In the genomic region with DNA sequence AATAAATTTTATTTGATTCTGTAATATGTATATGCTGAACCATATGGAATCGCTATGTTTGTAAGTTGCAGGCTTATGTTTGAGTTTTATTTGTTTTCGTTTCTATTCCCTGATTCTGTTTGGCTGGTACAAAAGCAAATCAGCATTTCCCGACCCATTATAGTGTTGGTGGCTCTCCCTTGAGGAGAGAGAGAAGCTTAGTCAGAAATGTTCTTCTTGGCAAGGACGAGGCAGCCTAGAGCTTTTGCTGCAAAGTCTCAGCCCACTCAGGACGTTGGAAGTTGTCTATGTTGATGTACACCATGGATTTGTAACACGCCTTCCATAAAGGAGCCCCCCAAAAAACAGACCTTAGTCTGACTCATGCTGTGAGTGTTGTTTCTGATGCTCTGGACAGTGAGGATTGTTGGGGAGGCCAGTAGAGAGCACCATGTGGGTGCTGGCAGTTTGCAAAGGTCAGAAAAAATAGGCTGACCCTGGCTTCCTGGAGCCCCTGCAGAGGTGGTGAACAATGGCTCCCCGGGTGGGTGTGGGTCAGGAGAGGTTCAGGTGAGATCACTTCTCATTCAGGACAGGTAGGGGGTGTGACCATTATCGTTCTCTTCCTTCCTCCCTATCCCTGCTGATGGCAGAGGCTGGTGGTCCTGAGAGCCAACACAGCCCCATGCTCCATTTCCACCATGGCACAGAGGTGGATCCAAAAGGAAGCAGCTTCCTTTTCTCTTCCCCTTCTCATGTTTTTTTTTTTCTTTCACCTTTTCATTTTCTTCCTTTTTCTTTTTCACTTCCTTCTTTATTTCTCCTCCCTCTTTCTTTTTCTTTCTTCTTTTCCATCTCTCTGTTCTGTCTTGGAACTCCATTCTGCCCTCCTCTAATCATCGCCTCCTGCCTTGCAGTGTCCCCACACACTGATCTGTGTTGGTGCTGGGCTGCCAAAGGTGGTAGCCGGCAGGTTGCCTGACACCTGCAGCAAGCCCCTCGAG, we compare ENCODE assay signal across 18 cellular contexts.
DNase-seq lines count a peak whose midpoint lies in the region; ATAC-seq, FAIRE-seq and TF ChIP-seq lines count a peak whose summit lies in the region.
"Had no signal": no experiment of that assay in that cellular context is flagged by ENCODE, and none has a peak within 500 bp of the region (broad histone marks: within the 10 kb centered on the region; RNA-seq: fewer than 3 reads in every experiment).

No MANE protein-coding gene starts in this region.

- H3K9ac ChIP-seq in astrocyte (ENCODE audit: low read length): no peak overlapping the region

- TF ChIP-seq EP300 in gastroesophageal sphincter (IDR thresholded peaks at IDR 0.05): no peak

- H3K4me3 ChIP-seq in astrocyte (ENCODE audit: insufficient read depth, low read depth, low read length) (no peak overlapping the region), gastroesophageal sphincter (no peak overlapping the region), right cardiac atrium (ENCODE audit: low read length) (no peak overlapping the region), uterus (no peak overlapping the region)
- H3K4me3 ChIP-seq: GM12878, SJSA1 had no signal

- DNase-seq in astrocyte (ENCODE audit: low read depth) (no peak), right cardiac atrium (no peak), superior temporal gyrus (ENCODE audit: extremely low spot score) (peak; percentile 57), uterus (no peak), NOMO-1 treated with DMSO at 0.1 percent for 48 hours (lab: John Stamatoyannopoulos, UW; ENCODE audit: unreplicated experiment) (no peak)
- DNase-seq: ACHN; CD8-positive, alpha-beta memory T cell; DMS53; EL; KG1; NCI-H1105 treated with DMSO at 0.1 percent for 48 hours; NCI-H1694; NCI-H510A; NCI-H774 had no signal

- no peaks in the 10 kb centered on the region for H3K27me3 ChIP-seq in astrocyte (ENCODE audit: insufficient read depth, low read length)
- no peaks in the 10 kb centered on the region for H3K27me3 ChIP-seq in gastroesophageal sphincter
- H3K27me3 ChIP-seq in right cardiac atrium (ENCODE audit: control insufficient read depth, insufficient read depth): no peaks in the 10 kb centered on the region
- H3K27me3 ChIP-seq in uterus: no peaks in the 10 kb centered on the region

- peak; percentile 5 for FAIRE-seq in astrocyte (lab: Jason Lieb, UNC)
- FAIRE-seq: GM12878 had no signal

- H4K20me1 ChIP-seq in astrocyte (ENCODE audit: insufficient read depth, low read length): no peaks in the 10 kb centered on the region

- peaks cover 30% of the 10 kb centered on the region for H3K36me3 Mint-ChIP-seq in astrocyte (ENCODE audit: low read depth, unreplicated experiment)
- H3K36me3 Mint-ChIP-seq: CD8-positive, alpha-beta memory T cell had no signal

- intact Hi-C loops in right cardiac atrium (cut with DNase I): no loop called here
- intact Hi-C loops in uterus (cut with DNase I; ENCODE audit: low total_unique reads): no loop called here

- TF ChIP-seq POLR2A in gastroesophageal sphincter (IDR thresholded peaks at IDR 0.05) (no peak), uterus (IDR thresholded peaks at IDR 0.05) (no peak)

- H3K4me2 ChIP-seq in astrocyte (ENCODE audit: low read length): no peak overlapping the region

- no peaks in the 10 kb centered on the region for H3K9me3 Mint-ChIP-seq in astrocyte (ENCODE audit: unreplicated experiment)
- H3K9me3 Mint-ChIP-seq: CD8-positive, alpha-beta memory T cell had no signal

- no peak overlapping the region for H3K27ac Mint-ChIP-seq in astrocyte (ENCODE audit: unreplicated experiment)
- H3K27ac Mint-ChIP-seq: CD8-positive, alpha-beta memory T cell had no signal

- WGBS in gastroesophageal sphincter (ENCODE audit: low coverage in 1 of 2), 2 donors: 65 to 66% methylated on average over 4 to 8 of the region's 11 CpGs
- 60% methylated on average over 11 of the region's 11 CpGs for WGBS in right cardiac atrium

- ATAC-seq in gastroesophageal sphincter (no peak), right cardiac atrium (peak in 1 of 2 donors; percentile 16), HG03439 (IDR thresholded peaks at IDR 0.05; ENCODE audit: unreplicated experiment) (no peak)
- ATAC-seq: GM12878 had no signal

- H3K4me3 Mint-ChIP-seq in astrocyte (ENCODE audit: unreplicated experiment): no peak overlapping the region
- H3K4me3 Mint-ChIP-seq: CD8-positive, alpha-beta memory T cell had no signal

- H3K4me1 ChIP-seq in astrocyte (ENCODE audit: insufficient read depth, low read length) (no peaks in the 10 kb centered on the region), gastroesophageal sphincter (peaks cover 0 to 20% (median 0%) of the 10 kb centered on the region in 3 donors), right cardiac atrium (ENCODE audit: control insufficient read depth, insufficient read depth, low read length) (peaks cover 7% of the 10 kb centered on the region), uterus (no peaks in the 10 kb centered on the region)
- H3K4me1 ChIP-seq: SJSA1 had no signal

- H3K4me1 Mint-ChIP-seq in astrocyte (ENCODE audit: low read depth, unreplicated experiment): peaks cover 6% of the 10 kb centered on the region
- H3K4me1 Mint-ChIP-seq: CD8-positive, alpha-beta memory T cell had no signal

- H3K27ac ChIP-seq in astrocyte (ENCODE audit: low read depth, low read length) (no peak overlapping the region), gastroesophageal sphincter (peak overlapping the region in 3 of 4 donors; percentile 8 to 52 (median 48)), right cardiac atrium (ENCODE audit: low read length) (peak overlapping the region; percentile 38), uterus (no peak overlapping the region)
- H3K27ac ChIP-seq: SJSA1 had no signal

- no peaks in the 10 kb centered on the region for H3K79me2 ChIP-seq in astrocyte (ENCODE audit: insufficient read depth, low read length)

- TF ChIP-seq CTCF in astrocyte (IDR thresholded peaks at IDR 0.05; ENCODE audit: insufficient read depth, low read depth, low read length) (no peak), gastroesophageal sphincter (IDR thresholded peaks at IDR 0.05) (no peak), uterus (IDR thresholded peaks at IDR 0.05) (no peak)

- no peaks in the 10 kb centered on the region for H3K36me3 ChIP-seq in astrocyte (ENCODE audit: insufficient read depth, low read length)
- peaks cover 0 to 86% of the 10 kb centered on the region in 2 donors for H3K36me3 ChIP-seq in gastroesophageal sphincter
- no peaks in the 10 kb centered on the region for H3K36me3 ChIP-seq in uterus
- H3K36me3 ChIP-seq: SJSA1 had no signal

- no peaks in the 10 kb centered on the region for H3K9me3 ChIP-seq in astrocyte (ENCODE audit: insufficient read depth, low read depth, low read length)
- no peaks in the 10 kb centered on the region for H3K9me3 ChIP-seq in gastroesophageal sphincter
- H3K9me3 ChIP-seq in right cardiac atrium (ENCODE audit: control insufficient read depth, low read length): no peaks in the 10 kb centered on the region
- H3K9me3 ChIP-seq in uterus: no peaks in the 10 kb centered on the region
- H3K9me3 ChIP-seq: SJSA1 had no signal

- H3K27me3 Mint-ChIP-seq in astrocyte (ENCODE audit: low read depth, unreplicated experiment): peaks cover 31% of the 10 kb centered on the region

- H2AFZ ChIP-seq in astrocyte (ENCODE audit: low read depth, low read length): no peak overlapping the region

Comparison
In these comparisons a context has a peak if more than half of its experiments do, and no peak if none do; other contexts are left out.
1. H3K27ac ChIP-seq: peak in gastroesophageal sphincter (3 of 4) and right cardiac atrium (single experiment); none in astrocyte (single experiment) and uterus (0 of 2).